Comparison of ENCODE assay signal across 25 cellular contexts in genomic region chr4:35800669-35801068, GRCh38.
"Had no signal": no experiment of that assay in that cellular context is flagged by ENCODE, and none has a peak within 500 bp of the region (broad histone marks: within the 10 kb centered on the region; RNA-seq: fewer than 3 reads in every experiment).

No MANE protein-coding gene starts in this region.

- DNase-seq: IMR-90; Karpas-422; KG1; MG63; NCI-H1092; NCI-H1105 treated with DMSO at 0.1 percent for 48 hours; NCI-H1417 treated with DMSO at 0.1 percent for 48 hours; NCI-H146; NCI-H1694 treated with DMSO at 0.1 percent for 48 hours; NCI-H1930; NCI-H2081; NCI-H2171; NCI-H226; NCI-H446; NCI-H510A; NCI-H524 treated with DMSO at 0.1 percent for 48 hours; NCI-H69; NCI-H774; NK-92 treated with Interleukin-12 subunit alpha and Interleukin-12 subunit beta, amount 100 ng/mL, for 24 hours; PC-3; SHP77; SK-N-SH had no signal

- H3K27me3 ChIP-seq: MG63 had no signal

- H3K4me2 ChIP-seq: SK-N-SH had no signal

- H3K36me3 ChIP-seq: MG63 had no signal

- H3K27ac ChIP-seq: RWPE1 had no signal

- H3K9ac ChIP-seq: SK-N-SH had no signal

- H3K9me3 ChIP-seq: MG63 had no signal

- H3K4me3 ChIP-seq: MG63 had no signal

- ATAC-seq: HepG2, Panc1, PC-3 had no signal
